Comparison of ENCODE assay signal across 9 cellular contexts in the genomic region with DNA sequence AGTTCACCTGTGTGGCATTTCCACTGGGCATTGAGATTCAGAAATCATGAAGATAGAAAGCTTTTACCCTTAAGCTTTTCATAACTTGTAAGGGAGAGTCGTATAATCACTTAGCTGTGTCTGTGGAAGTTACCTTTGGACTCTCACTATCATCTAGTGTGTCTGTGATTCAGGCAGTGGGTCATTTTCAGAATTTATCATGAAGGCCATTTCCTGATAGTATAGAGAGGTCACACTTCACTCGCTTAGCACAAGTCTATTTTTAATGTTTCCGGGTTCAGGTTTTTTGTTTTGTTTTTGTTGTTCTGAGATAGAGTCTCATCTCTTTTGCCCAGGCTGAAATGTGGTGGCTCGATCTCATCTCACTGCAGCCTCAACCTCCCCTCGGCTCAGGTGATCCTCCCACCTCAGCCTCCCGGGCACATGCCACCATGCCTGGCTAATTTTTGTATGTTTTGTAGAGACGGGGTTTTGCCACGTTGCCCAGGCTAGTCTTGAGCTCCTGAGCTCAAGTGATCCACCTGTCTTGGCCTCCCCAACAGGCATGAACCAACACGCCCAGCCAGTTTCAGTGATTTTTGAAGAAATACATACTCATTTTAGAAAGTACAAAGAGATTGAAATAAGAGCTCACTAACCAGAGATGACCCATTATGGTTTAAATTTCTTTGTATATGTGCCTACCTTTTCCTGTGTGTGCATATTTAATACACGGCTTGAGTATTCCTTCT. TPM values are rescaled to one million over a fixed set of nuclear protein-coding genes. Genes with fewer than 3 reads are reported as not detected.
DNase-seq lines count a peak whose midpoint lies in the region; ATAC-seq and TF ChIP-seq lines count a peak whose summit lies in the region.
"Not testable (repeated sequence)": the region's sequence is repeated elsewhere in the genome, so short reads cannot be mapped to it uniquely, and the experiment has no call there.
"Had no signal": no experiment of that assay in that cellular context is flagged by ENCODE, and none has a peak within 500 bp of the region (broad histone marks: within the 10 kb centered on the region; RNA-seq: fewer than 3 reads in every experiment).

No MANE protein-coding gene starts in this region.

- intact Hi-C loops in PC-9 (cut with micrococcal nuclease; ENCODE audit: unreplicated experiment); activated T-helper 2 cell treated with anti-CD3 and anti-CD28 coated beads, Interferon-gamma antibody, Interleukin-2, Interleukin-4, amounts not matched to agents 10 μg/mL and 5 μg/mL and 100 μg/mL, durations not matched to agents 14 hours and 24 hours and 36 hours (cut with micrococcal nuclease): not testable (repeated sequence)

- not testable (repeated sequence) for H3K4me3 ChIP-seq in PC-9; endodermal cell (ENCODE audit: low read length)

- ATAC-seq in GM18520 (IDR thresholded peaks at IDR 0.05; ENCODE audit: unreplicated experiment) = peak; percentile 54
- peak; percentile 52 for ATAC-seq in GM21390 (IDR thresholded peaks at IDR 0.05; ENCODE audit: unreplicated experiment)
- peak; percentile 66 for ATAC-seq in HG03064 (IDR thresholded peaks at IDR 0.05; ENCODE audit: low read depth, unreplicated experiment)

- H3K36me3 ChIP-seq in PC-9 (ENCODE audit: low read depth) (peaks cover 32% of the 10 kb centered on the region), endodermal cell (ENCODE audit: control insufficient read depth, insufficient read depth, low read length) (peaks cover 51% of the 10 kb centered on the region)

- not testable (repeated sequence) for H3K4me1 ChIP-seq in PC-9 (replicated peaks; ENCODE audit: insufficient read depth); endodermal cell (ENCODE audit: control insufficient read depth, insufficient read depth, low read length)

- H3K79me2 ChIP-seq in PC-9 (ENCODE audit: low read depth) = not testable (repeated sequence)

- BruUV-seq in PC-9 (replicated peaks; lab: Mats Ljungman, UMichigan) = TSS peak; percentile 20

- H3K9me3 ChIP-seq in PC-9 (ENCODE audit: insufficient read depth, low read depth); endodermal cell (ENCODE audit: control insufficient read depth, low read length): not testable (repeated sequence)

- H3K27me3 Mint-ChIP-seq in activated T-helper 2 cell treated with anti-CD3 and anti-CD28 coated beads, Interferon-gamma antibody, Interleukin-2, Interleukin-4, amounts not matched to agents 10 μg/mL and 5 μg/mL and 100 μg/mL, durations not matched to agents 14 hours and 24 hours and 36 hours (ENCODE audit: low read depth); endodermal cell (ENCODE audit: insufficient read depth); nephron progenitor cell (ENCODE audit: low read depth, poor library complexity): not testable (repeated sequence)

- not testable (repeated sequence) for H3K27me3 ChIP-seq in PC-9 (ENCODE audit: insufficient read depth, low read depth); endodermal cell (ENCODE audit: control insufficient read depth, insufficient read depth, low read length, poor library complexity, severe bottlenecking)

- H2AFZ ChIP-seq in PC-9 = not testable (repeated sequence)

- not testable (repeated sequence) for H4K20me1 ChIP-seq in PC-9 (ENCODE audit: insufficient read depth)

- not testable (repeated sequence) for DNase-seq in PC-9; activated T-helper 2 cell treated with anti-CD3 and anti-CD28 coated beads, Interferon-gamma antibody, Interleukin-2, Interleukin-4, amounts not matched to agents 10 μg/mL and 5 μg/mL and 100 μg/mL, durations not matched to agents 14 hours and 24 hours and 36 hours (ENCODE audit: low spot score); endodermal cell; nephron progenitor cell

- H3K9me3 Mint-ChIP-seq in activated T-helper 2 cell treated with anti-CD3 and anti-CD28 coated beads, Interferon-gamma antibody, Interleukin-2, Interleukin-4, amounts not matched to agents 10 μg/mL and 5 μg/mL and 100 μg/mL, durations not matched to agents 14 hours and 24 hours and 36 hours; endodermal cell; nephron progenitor cell: not testable (repeated sequence)

- not testable (repeated sequence) for H3K4me3 Mint-ChIP-seq in activated T-helper 2 cell treated with anti-CD3 and anti-CD28 coated beads, Interferon-gamma antibody, Interleukin-2, Interleukin-4, amounts not matched to agents 10 μg/mL and 5 μg/mL and 100 μg/mL, durations not matched to agents 14 hours and 24 hours and 36 hours (ENCODE audit: low read depth); endodermal cell; nephron progenitor cell

- CTCF ChIA-PET in PC-9 (lab: Charles Lee) = not testable (repeated sequence)

- H3K9me2 ChIP-seq in PC-9 (ENCODE audit: insufficient read depth) = not testable (repeated sequence)

- H3K27ac ChIP-seq in PC-9; endodermal cell (ENCODE audit: low read depth, low read length): not testable (repeated sequence)

- H3F3A ChIP-seq in PC-9 (ENCODE audit: insufficient read depth, low read depth) = peaks cover 11% of the 10 kb centered on the region; the same call in 1 of the 2 replicates

- peaks cover 18% of the 10 kb centered on the region for H3K4me1 Mint-ChIP-seq in activated T-helper 2 cell treated with anti-CD3 and anti-CD28 coated beads, Interferon-gamma antibody, Interleukin-2, Interleukin-4, amounts not matched to agents 10 μg/mL and 5 μg/mL and 100 μg/mL, durations not matched to agents 14 hours and 24 hours and 36 hours (ENCODE audit: low read depth)
- not testable (repeated sequence) for H3K4me1 Mint-ChIP-seq in endodermal cell, nephron progenitor cell

- POLR2A ChIA-PET in PC-9 (lab: Charles Lee; ENCODE audit: unreplicated experiment) = not testable (repeated sequence)

- 91 to 94% methylated on average over 3 to 7 of the region's 10 CpGs for WGBS in endodermal cell (ENCODE audit: insufficient coverage in 1 of 2, insufficient read length in 1 of 2), 2 experiments

- peak overlapping the region; percentile 43 for H3K27ac Mint-ChIP-seq in activated T-helper 2 cell treated with anti-CD3 and anti-CD28 coated beads, Interferon-gamma antibody, Interleukin-2, Interleukin-4, amounts not matched to agents 10 μg/mL and 5 μg/mL and 100 μg/mL, durations not matched to agents 14 hours and 24 hours and 36 hours
- H3K27ac Mint-ChIP-seq in endodermal cell (peak overlapping the region; percentile 24), nephron progenitor cell (peak overlapping the region; percentile 93)

- not testable (repeated sequence) for TF ChIP-seq CTCF in PC-9 (conservative IDR thresholded peaks at IDR 0.05); endodermal cell (conservative IDR thresholded peaks at IDR 0.05); nephron progenitor cell (IDR thresholded peaks at IDR 0.05)

- H3K4me2 ChIP-seq in PC-9 = not testable (repeated sequence)

- peaks cover 64% of the 10 kb centered on the region for H3K36me3 Mint-ChIP-seq in activated T-helper 2 cell treated with anti-CD3 and anti-CD28 coated beads, Interferon-gamma antibody, Interleukin-2, Interleukin-4, amounts not matched to agents 10 μg/mL and 5 μg/mL and 100 μg/mL, durations not matched to agents 14 hours and 24 hours and 36 hours (ENCODE audit: low read depth)
- H3K36me3 Mint-ChIP-seq in endodermal cell (ENCODE audit: low read depth) (peaks cover 68% of the 10 kb centered on the region), nephron progenitor cell (ENCODE audit: low read depth) (peaks cover 55% of the 10 kb centered on the region)

- not testable (repeated sequence) for H3K9ac ChIP-seq in endodermal cell (ENCODE audit: extremely low read depth, low read length, poor library complexity, severe bottlenecking)

RNA-seq across cellular contexts. Expression of gene MUC20, which starts 36.1 kb away (rescaled TPM):
- total RNA-seq in PC-9 (2021) = 98.1 and 176 TPM in 2 replicates
- 3.9 and 5.0 TPM in 2 replicates for total RNA-seq in activated T-helper 2 cell treated with anti-CD3 and anti-CD28 coated beads, Interferon-gamma antibody, Interleukin-2, Interleukin-4, amounts not matched to agents 10 μg/mL and 5 μg/mL and 100 μg/mL, durations not matched to agents 14 hours and 24 hours and 36 hours
- 1 to 10 TPM in 1 of 2 donors, under 1 TPM in 1; 0.89 to 1.3 TPM for total RNA-seq in endodermal cell
- polyA plus RNA-seq in endodermal cell (2013, experiment 1 of 2) = 0.89 TPM
- polyA plus RNA-seq in endodermal cell (2013, experiment 2 of 2) = 1.7 TPM
- total RNA-seq: SJCRH30 had no signal
- polyA plus RNA-seq: CD14-positive monocyte had no signal

Comparison
In these comparisons a context has a peak if more than half of its experiments do, and no peak if none do; other contexts are left out.
1. H3K27ac Mint-ChIP-seq: peak in every context shown above with its lines; median percentile 93 in nephron progenitor cell; 43 in activated T-helper 2 cell treated with anti-CD3 and anti-CD28 coated beads, Interferon-gamma antibody, Interleukin-2, Interleukin-4, amounts not matched to agents 10 μg/mL and 5 μg/mL and 100 μg/mL, durations not matched to agents 14 hours and 24 hours and 36 hours; 24 in endodermal cell.
2. RNA of gene MUC20, which starts 36.1 kb away (total RNA-seq): 98.1 to 176 TPM in PC-9; 3.9 to 5.0 TPM in activated T-helper 2 cell treated with anti-CD3 and anti-CD28 coated beads, Interferon-gamma antibody, Interleukin-2, Interleukin-4, amounts not matched to agents 10 μg/mL and 5 μg/mL and 100 μg/mL, durations not matched to agents 14 hours and 24 hours and 36 hours and 0.89 to 1.3 TPM in endodermal cell; every median in the first group is over 10 times any median in the second.
3. Peak in every context shown above with its lines, with median percentiles within 50 percentile points of each other: ATAC-seq.